Comparison of ENCODE assay signal across 9 cellular contexts in the genomic region with DNA sequence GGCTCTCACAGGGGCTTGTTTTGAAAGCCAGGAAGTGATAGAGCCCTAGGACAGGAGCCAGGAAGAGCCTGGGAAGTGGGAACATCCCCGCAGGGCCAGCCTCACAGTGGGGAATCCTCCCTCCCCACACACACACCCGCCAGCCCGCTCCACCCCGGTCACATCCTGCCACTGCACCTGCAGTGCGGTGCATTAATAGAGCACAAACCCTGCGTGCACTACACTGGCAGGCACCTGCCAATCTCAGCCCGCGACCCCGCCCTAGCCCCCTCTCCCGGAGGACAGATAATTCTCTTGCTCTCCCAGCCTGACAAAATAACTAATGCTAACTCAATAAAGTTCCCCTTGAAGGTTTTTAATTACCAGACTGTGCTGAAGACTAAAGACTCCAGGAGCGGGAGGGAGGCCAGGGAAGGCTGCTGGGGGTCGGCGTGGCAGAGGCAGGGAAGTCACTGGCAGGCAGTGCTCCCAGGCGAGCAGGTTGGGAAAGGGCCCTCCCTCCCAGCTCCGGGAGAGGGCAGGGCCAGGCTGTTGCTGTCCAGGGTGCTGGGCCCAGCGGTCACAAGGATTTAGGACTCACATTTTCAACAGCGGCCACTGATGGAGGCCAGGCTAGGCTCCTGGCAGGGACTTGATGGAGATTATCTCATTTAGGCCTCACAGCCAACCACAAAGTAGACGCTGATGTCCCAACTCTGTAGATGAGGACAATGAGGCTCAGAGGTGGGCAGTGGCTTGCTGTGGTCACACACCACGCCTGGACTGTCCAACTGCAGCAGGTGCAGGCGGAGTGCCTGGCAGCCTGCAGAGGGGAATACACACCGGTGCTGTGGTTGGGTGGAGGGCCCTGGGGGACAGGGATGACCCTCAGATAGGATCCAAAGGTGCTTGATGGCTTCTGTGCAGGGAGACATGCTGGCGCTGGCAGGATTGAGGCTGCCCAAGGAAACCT. TPM values are rescaled to one million over a fixed set of nuclear protein-coding genes. Genes with fewer than 3 reads are reported as not detected.
DNase-seq lines count a peak whose midpoint lies in the region; ATAC-seq and TF ChIP-seq lines count a peak whose summit lies in the region.
"Had no signal": no experiment of that assay in that cellular context is flagged by ENCODE, and none has a peak within 500 bp of the region (broad histone marks: within the 10 kb centered on the region; RNA-seq: fewer than 3 reads in every experiment).

No MANE protein-coding gene starts in this region.

- DNase-seq in activated naive CD8-positive, alpha-beta T cell treated with anti-CD3 and anti-CD28 coated beads, Interleukin-2, amount 10 ng/mL, durations not matched to agents 7 days and 5 days: no peak
- DNase-seq in activated naive CD8-positive, alpha-beta T cell treated with anti-CD3 and anti-CD28 coated beads for 36 hours: no peak
- DNase-seq in RPMI7951 (ENCODE audit: low read depth) (peak; percentile 32), endodermal cell (peak; percentile 97), renal cortical epithelial cell (ENCODE audit: low read depth) (peak; percentile 31), inferior parietal cortex (ENCODE audit: extremely low spot score) (no peak), NOMO-1 (lab: John Stamatoyannopoulos, UW; ENCODE audit: unreplicated experiment in 2 of 2) (no peak)
- DNase-seq: natural killer cell had no signal

- H3K27me3 ChIP-seq in endodermal cell (ENCODE audit: control insufficient read depth, insufficient read depth, low read length, poor library complexity, severe bottlenecking): no peaks in the 10 kb centered on the region

- POLR2A ChIA-PET in activated naive CD8-positive, alpha-beta T cell treated with anti-CD3 and anti-CD28 coated beads, Interleukin-2, amount 10 ng/mL, durations not matched to agents 7 days and 5 days (lab: Charles Lee): no interaction called here

- no peak overlapping the region for H3K9ac ChIP-seq in endodermal cell (ENCODE audit: extremely low read depth, low read length, poor library complexity, severe bottlenecking)

- H3K27ac Mint-ChIP-seq in activated naive CD8-positive, alpha-beta T cell treated with anti-CD3 and anti-CD28 coated beads, Interleukin-2, amount 10 ng/mL, durations not matched to agents 7 days and 5 days: no peak overlapping the region
- H3K27ac Mint-ChIP-seq in activated naive CD8-positive, alpha-beta T cell treated with anti-CD3 and anti-CD28 coated beads for 36 hours: no peak overlapping the region
- no peak overlapping the region for H3K27ac Mint-ChIP-seq in endodermal cell
- H3K27ac Mint-ChIP-seq: natural killer cell had no signal

- no peaks in the 10 kb centered on the region for H3K36me3 ChIP-seq in endodermal cell (ENCODE audit: control insufficient read depth, insufficient read depth, low read length)

- no peaks in the 10 kb centered on the region for H3K27me3 Mint-ChIP-seq in activated naive CD8-positive, alpha-beta T cell treated with anti-CD3 and anti-CD28 coated beads, Interleukin-2, amount 10 ng/mL, durations not matched to agents 7 days and 5 days
- H3K27me3 Mint-ChIP-seq in activated naive CD8-positive, alpha-beta T cell treated with anti-CD3 and anti-CD28 coated beads for 36 hours: no peaks in the 10 kb centered on the region
- no peaks in the 10 kb centered on the region for H3K27me3 Mint-ChIP-seq in endodermal cell (ENCODE audit: insufficient read depth)

- ATAC-seq in activated naive CD8-positive, alpha-beta T cell treated with anti-CD3 and anti-CD28 coated beads, Interleukin-2, amount 10 ng/mL, durations not matched to agents 7 days and 5 days (ENCODE audit: low read depth): peak; percentile 65
- no peak for ATAC-seq in GM18858 (IDR thresholded peaks at IDR 0.05; ENCODE audit: unreplicated experiment)

- no peak for TF ChIP-seq CTCF in endodermal cell (conservative IDR thresholded peaks at IDR 0.05)

- H3K9me3 Mint-ChIP-seq in activated naive CD8-positive, alpha-beta T cell treated with anti-CD3 and anti-CD28 coated beads, Interleukin-2, amount 10 ng/mL, durations not matched to agents 7 days and 5 days: no peaks in the 10 kb centered on the region
- H3K9me3 Mint-ChIP-seq in activated naive CD8-positive, alpha-beta T cell treated with anti-CD3 and anti-CD28 coated beads for 36 hours: no peaks in the 10 kb centered on the region
- no peaks in the 10 kb centered on the region for H3K9me3 Mint-ChIP-seq in endodermal cell
- H3K9me3 Mint-ChIP-seq: natural killer cell had no signal

- H3K4me3 ChIP-seq in endodermal cell (ENCODE audit: low read length): no peak overlapping the region

- peaks cover 9% of the 10 kb centered on the region for H3K4me1 Mint-ChIP-seq in activated naive CD8-positive, alpha-beta T cell treated with anti-CD3 and anti-CD28 coated beads, Interleukin-2, amount 10 ng/mL, durations not matched to agents 7 days and 5 days
- H3K4me1 Mint-ChIP-seq in activated naive CD8-positive, alpha-beta T cell treated with anti-CD3 and anti-CD28 coated beads for 36 hours: peaks cover 32% of the 10 kb centered on the region
- peaks cover 6% of the 10 kb centered on the region for H3K4me1 Mint-ChIP-seq in endodermal cell

- H3K27ac ChIP-seq in endodermal cell (ENCODE audit: low read depth, low read length): no peak overlapping the region

- H3K9me3 ChIP-seq in endodermal cell (ENCODE audit: control insufficient read depth, low read length): no peaks in the 10 kb centered on the region

- WGBS in endodermal cell (ENCODE audit: insufficient coverage in 1 of 2, insufficient read length in 1 of 2), 2 experiments: 45 to 58% methylated on average over 6 to 22 of the region's 22 CpGs

- H3K36me3 Mint-ChIP-seq in activated naive CD8-positive, alpha-beta T cell treated with anti-CD3 and anti-CD28 coated beads, Interleukin-2, amount 10 ng/mL, durations not matched to agents 7 days and 5 days: no peaks in the 10 kb centered on the region
- H3K36me3 Mint-ChIP-seq in activated naive CD8-positive, alpha-beta T cell treated with anti-CD3 and anti-CD28 coated beads for 36 hours: no peaks in the 10 kb centered on the region
- no peaks in the 10 kb centered on the region for H3K36me3 Mint-ChIP-seq in endodermal cell (ENCODE audit: low read depth)
- H3K36me3 Mint-ChIP-seq: natural killer cell had no signal

- H3K4me1 ChIP-seq in endodermal cell (ENCODE audit: control insufficient read depth, insufficient read depth, low read length): peaks cover 6% of the 10 kb centered on the region

- no peak overlapping the region for H3K4me3 Mint-ChIP-seq in activated naive CD8-positive, alpha-beta T cell treated with anti-CD3 and anti-CD28 coated beads, Interleukin-2, amount 10 ng/mL, durations not matched to agents 7 days and 5 days
- H3K4me3 Mint-ChIP-seq in activated naive CD8-positive, alpha-beta T cell treated with anti-CD3 and anti-CD28 coated beads for 36 hours: no peak overlapping the region
- H3K4me3 Mint-ChIP-seq in endodermal cell: no peak overlapping the region
- H3K4me3 Mint-ChIP-seq: natural killer cell had no signal

RNA-seq across cellular contexts. Expression of a gene that starts 23.9 kb away (rescaled TPM):
- total RNA-seq in activated naive CD8-positive, alpha-beta T cell treated with anti-CD3 and anti-CD28 coated beads, Interleukin-2, amount 10 ng/mL, durations not matched to agents 7 days and 5 days: 10 to 100 TPM; 77.0 to 87.4 TPM
- total RNA-seq in activated naive CD8-positive, alpha-beta T cell treated with anti-CD3 and anti-CD28 coated beads for 36 hours: 10 to 100 TPM; 62.4 to 68.4 TPM
- 12.5 and 13.9 TPM in 2 replicates for total RNA-seq in RPMI7951 (2014; rRNA removed; shearing (Covaris generic))
- total RNA-seq in endodermal cell (100 to 1,000 TPM; 113 to 134 TPM), renal cortical epithelial cell (23.3 and 44.0 TPM in 2 replicates)
- 27.9 TPM for polyA plus RNA-seq in endodermal cell (2013, experiment 1 of 2)
- 31.8 TPM for polyA plus RNA-seq in endodermal cell (2013, experiment 2 of 2)

Comparison
In these comparisons a context has a peak if more than half of its experiments do, and no peak if none do; other contexts are left out.
1. DNase-seq: peak in RPMI7951 (single experiment), endodermal cell (single experiment) and renal cortical epithelial cell (single experiment); none in activated naive CD8-positive, alpha-beta T cell treated with anti-CD3 and anti-CD28 coated beads, Interleukin-2, amount 10 ng/mL, durations not matched to agents 7 days and 5 days (single experiment), activated naive CD8-positive, alpha-beta T cell treated with anti-CD3 and anti-CD28 coated beads for 36 hours (single experiment), inferior parietal cortex (single experiment) and NOMO-1 (0 of 2).